Comparison of ENCODE assay signal across 19 cellular contexts in the genomic region with DNA sequence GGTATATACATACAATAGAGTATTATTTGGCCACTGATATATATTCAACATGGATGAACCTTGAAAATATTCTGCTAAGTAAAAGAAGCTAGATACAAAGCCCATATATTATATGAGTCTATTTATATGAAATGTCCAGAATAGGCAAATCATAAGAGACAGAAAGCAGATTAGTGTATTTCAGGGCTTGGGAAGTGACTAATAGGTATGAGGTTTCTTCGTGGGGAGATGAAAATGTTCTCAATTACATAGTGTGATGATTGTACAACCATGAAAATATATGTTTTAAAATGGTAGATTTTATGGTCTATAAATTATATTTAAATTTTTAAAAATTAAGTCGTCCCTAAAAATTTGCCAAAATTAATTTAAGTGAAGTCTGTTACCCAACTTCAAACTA.
"Had no signal": no experiment of that assay in that cellular context is flagged by ENCODE, and none has a peak within 500 bp of the region (broad histone marks: within the 10 kb centered on the region; RNA-seq: fewer than 3 reads in every experiment).

No MANE protein-coding gene starts in this region.

- H3K9me3 ChIP-seq: colonic mucosa, right lobe of liver, vagina had no signal

- H3K4me1 ChIP-seq: right lobe of liver, vagina had no signal

- H3K36me3 ChIP-seq: colonic mucosa, left ventricle myocardium inferior, right lobe of liver, vagina had no signal

- H3K4me3 ChIP-seq: colonic mucosa, dorsolateral prefrontal cortex, left ventricle myocardium inferior, lung, right lobe of liver, vagina had no signal

- H3K27me3 ChIP-seq: colonic mucosa, dorsolateral prefrontal cortex, right lobe of liver, vagina had no signal

- DNase-seq: activated CD4-positive, alpha-beta T cell treated with anti-CD3 and anti-CD28 coated beads for 4 hours; activated CD4-positive, alpha-beta T cell treated with anti-CD3 and anti-CD28 coated beads, Interleukin-2, amount 50 U/mL, for 4 hours; activated naive CD4-positive, alpha-beta T cell; activated T-cell treated with anti-CD3 and anti-CD28 coated beads for 4 hours; activated T-cell treated with anti-CD3 and anti-CD28 coated beads, Interleukin-2, amount 50 U/mL, for 72 hours; aorta; colonic mucosa; dorsolateral prefrontal cortex; effector memory CD4-positive, alpha-beta T cell; glutamatergic neuron; islet precursor cell; left ventricle myocardium inferior; right lobe of liver; stimulated activated CD4-positive, alpha-beta T cell treated with anti-CD3 and anti-CD28 coated beads, Interleukin-12 subunit alpha, Interleukin-12 subunit beta, amount 100 ng/mL, for 4 hours; stimulated activated CD4-positive, alpha-beta T cell treated with anti-CD3 and anti-CD28 coated beads, Interleukin-4, amount 100 ng/mL, for 1 hour; stimulated activated naive CD8-positive, alpha-beta T cell treated with anti-CD3 and anti-CD28 coated beads, Interleukin-15, Interleukin-2, amounts not matched to agents 100 U/mL and 50 U/mL, for 24 hours had no signal

- ATAC-seq: activated naive CD4-positive, alpha-beta T cell treated with anti-CD3 and anti-CD28 coated beads, Interleukin-2, amount 50 U/mL, for 72 hours; activated T-cell treated with anti-CD3 and anti-CD28 coated beads, Interleukin-2, amount 50 U/mL, for 72 hours; right lobe of liver; stimulated activated naive CD8-positive, alpha-beta T cell treated with anti-CD3 and anti-CD28 coated beads, Interleukin-15, Interleukin-2, amounts not matched to agents 100 U/mL and 50 U/mL, for 24 hours had no signal

- H3K27ac ChIP-seq: colonic mucosa, dorsolateral prefrontal cortex, left ventricle myocardium inferior, right lobe of liver, vagina had no signal
